In genomic region chr11:65960824-65961266, GRCh38 we compare ENCODE assay signal across 6 cellular contexts. TPM values are rescaled to one million over a fixed set of nuclear protein-coding genes. Genes with fewer than 3 reads are reported as not detected.
DNase-seq lines count a peak whose midpoint lies in the region; ATAC-seq and TF ChIP-seq lines count a peak whose summit lies in the region.

No MANE protein-coding gene starts in this region.

- no peak for TF ChIP-seq CTCF in fibroblast of villous mesenchyme (IDR thresholded peaks at IDR 0.05; ENCODE audit: insufficient read depth, low read depth, low read length)

- no peak for ATAC-seq in HG03108 (IDR thresholded peaks at IDR 0.05; ENCODE audit: unreplicated experiment)

- 0 out of 2 replicates have a peak, but pooled peaks cover 3% of the 10 kb centered on the region for H3K9me3 ChIP-seq in SJSA1 (replicated peaks)

- peaks cover 40% of the 10 kb centered on the region for H3K36me3 ChIP-seq in SJSA1

- peak overlapping the region; percentile 97 for H3K4me3 ChIP-seq in SJSA1
- peak overlapping the region; percentile 87 for H3K4me3 ChIP-seq in fibroblast of villous mesenchyme (ENCODE audit: low read depth, low read length)

- H3K4me1 ChIP-seq in SJSA1 (replicated peaks), result peaks cover 19% of the 10 kb centered on the region

- DNase-seq in SJSA1 (ENCODE audit: low read depth in 1 of 2, low spot score in 2 of 2) (no peak), fibroblast of villous mesenchyme (ENCODE audit: low read depth) (no peak), substantia nigra (lab: John Stamatoyannopoulos, UW) (no peak), medulla oblongata (ENCODE audit: extremely low spot score) (no peak), NCI-H2171 treated with DMSO at 0.1 percent for 48 hours (lab: John Stamatoyannopoulos, UW) (no peak)

- H3K27me3 ChIP-seq in SJSA1 (replicated peaks), result no peaks in the 10 kb centered on the region

- H3K27ac ChIP-seq in SJSA1 (peak overlapping the region; percentile 73), substantia nigra (ENCODE audit: low read depth, low read length, poor library complexity, severe bottlenecking) (peak overlapping the region; percentile 88)

RNA-seq across cellular contexts. Expression of gene SART1, which starts 0.7 kb away (rescaled TPM):
- total RNA-seq in SJSA1 (2014; rRNA removed; shearing (Covaris generic)), result 172 and 186 TPM in 2 replicates
- total RNA-seq in fibroblast of villous mesenchyme, result 25.5 and 26.7 TPM in 2 replicates

RNA-seq across cellular contexts. Expression of gene TSGA10IP, which starts 15.6 kb away (rescaled TPM):
- total RNA-seq in SJSA1 (2014; rRNA removed; shearing (Covaris generic)), result not detected in 2 replicates
- total RNA-seq in fibroblast of villous mesenchyme, result not detected in 2 replicates

RNA-seq across cellular contexts. Expression of gene EIF1AD, which starts 41.1 kb away (rescaled TPM):
- 84.3 and 93.2 TPM in 2 replicates for total RNA-seq in SJSA1 (2014; rRNA removed; shearing (Covaris generic))
- 34.8 and 35.4 TPM in 2 replicates for total RNA-seq in fibroblast of villous mesenchyme

RNA-seq across cellular contexts. Expression of gene BANF1, which starts 41.5 kb away (rescaled TPM):
- total RNA-seq in SJSA1 (2014; rRNA removed; shearing (Covaris generic)), result 116 and 140 TPM in 2 replicates
- 19.9 and 24.8 TPM in 2 replicates for total RNA-seq in fibroblast of villous mesenchyme

RNA-seq across cellular contexts. Expression of gene DRAP1, which starts 41.6 kb away (rescaled TPM):
- 463 and 527 TPM in 2 replicates for total RNA-seq in SJSA1 (2014; rRNA removed; shearing (Covaris generic))
- total RNA-seq in fibroblast of villous mesenchyme, result 216 and 218 TPM in 2 replicates
